Comparison of ENCODE assay signal across 14 cellular contexts in genomic region chr14:75042040-75042439, GRCh38. TPM values are rescaled to one million over a fixed set of nuclear protein-coding genes. Genes with fewer than 3 reads are reported as not detected.
DNase-seq lines count a peak whose midpoint lies in the region; ATAC-seq and TF ChIP-seq lines count a peak whose summit lies in the region.
"Had no signal": no experiment of that assay in that cellular context is flagged by ENCODE, and none has a peak within 500 bp of the region (broad histone marks: within the 10 kb centered on the region; RNA-seq: fewer than 3 reads in every experiment).

No MANE protein-coding gene starts in this region.

- no peak overlapping the region for H3K4me3 ChIP-seq in epithelial cell of proximal tubule (ENCODE audit: low read depth, low read length)
- H3K4me3 ChIP-seq: cardiac muscle cell had no signal

- CTCF ChIA-PET in activated CD8-positive, alpha-beta T cell treated with anti-CD3 and anti-CD28 coated beads, Interleukin-2, amount 10 ng/mL, durations not matched to agents 7 days and 5 days (lab: Charles Lee): interaction anchor here (0.7 to 1.2 kb wide), 2 partner anchors 19 to 267 kb away, joined by 3 read pairs; no protein-coding TSS in a partner anchor

- peaks cover 6% of the 10 kb centered on the region for H3K9me3 Mint-ChIP-seq in nephron progenitor cell
- no peaks in the 10 kb centered on the region for H3K9me3 Mint-ChIP-seq in activated CD8-positive, alpha-beta T cell treated with anti-CD3 and anti-CD28 coated beads, Interleukin-2, amount 10 ng/mL, durations not matched to agents 7 days and 5 days (ENCODE audit: insufficient read depth)
- H3K9me3 Mint-ChIP-seq: activated CD4-positive, alpha-beta T cell treated with anti-CD3 and anti-CD28 coated beads, Interleukin-2, amount 10 ng/mL, durations not matched to agents 7 days and 5 days had no signal

- DNase-seq in DMS 273 treated with DMSO at 0.1 percent for 48 hours (lab: John Stamatoyannopoulos, UW) (peak; percentile 55), RPMI7951 (ENCODE audit: low read depth) (peak; percentile 73), epithelial cell of proximal tubule (ENCODE audit: low read depth) (peak; percentile 65), nephron progenitor cell (no peak), head of caudate nucleus (no peak)
- DNase-seq in activated CD8-positive, alpha-beta T cell treated with anti-CD3 and anti-CD28 coated beads, Interleukin-2, amount 10 ng/mL, durations not matched to agents 7 days and 5 days: no peak
- DNase-seq: activated CD4-positive, alpha-beta T cell treated with anti-CD3 and anti-CD28 coated beads, Interleukin-2, amount 10 ng/mL, durations not matched to agents 7 days and 5 days; activated effector memory CD4-positive, alpha-beta T cell treated with anti-CD3 and anti-CD28 coated beads, Interleukin-2, amount 50 U/mL, for 16 hours; GDM1; stimulated activated CD4-positive, alpha-beta T cell treated with anti-CD3 and anti-CD28 coated beads, Interleukin-4, amount 100 ng/mL, for 4 hours; stimulated activated naive CD4-positive, alpha-beta T cell treated with Interleukin-2 at 50 U/mL for 16 hours had no signal

- H3K27ac Mint-ChIP-seq in nephron progenitor cell: peak overlapping the region; percentile 44
- no peak overlapping the region for H3K27ac Mint-ChIP-seq in activated CD8-positive, alpha-beta T cell treated with anti-CD3 and anti-CD28 coated beads, Interleukin-2, amount 10 ng/mL, durations not matched to agents 7 days and 5 days
- H3K27ac Mint-ChIP-seq: activated CD4-positive, alpha-beta T cell treated with anti-CD3 and anti-CD28 coated beads, Interleukin-2, amount 10 ng/mL, durations not matched to agents 7 days and 5 days had no signal

- H3K4me3 Mint-ChIP-seq in nephron progenitor cell: no peak overlapping the region
- no peak overlapping the region for H3K4me3 Mint-ChIP-seq in activated CD8-positive, alpha-beta T cell treated with anti-CD3 and anti-CD28 coated beads, Interleukin-2, amount 10 ng/mL, durations not matched to agents 7 days and 5 days
- H3K4me3 Mint-ChIP-seq: activated CD4-positive, alpha-beta T cell treated with anti-CD3 and anti-CD28 coated beads, Interleukin-2, amount 10 ng/mL, durations not matched to agents 7 days and 5 days had no signal

- ATAC-seq in HG03469 (IDR thresholded peaks at IDR 0.05; ENCODE audit: unreplicated experiment): no peak
- no peak for ATAC-seq in activated CD8-positive, alpha-beta T cell treated with anti-CD3 and anti-CD28 coated beads, Interleukin-2, amount 10 ng/mL, durations not matched to agents 7 days and 5 days
- ATAC-seq in GM21381 (IDR thresholded peaks at IDR 0.05; ENCODE audit: unreplicated experiment): no peak

- intact Hi-C loops in head of caudate nucleus (cut with DNase I): no loop called here

- H3K4me1 Mint-ChIP-seq in nephron progenitor cell: peaks cover 6% of the 10 kb centered on the region
- peaks cover 8% of the 10 kb centered on the region for H3K4me1 Mint-ChIP-seq in activated CD8-positive, alpha-beta T cell treated with anti-CD3 and anti-CD28 coated beads, Interleukin-2, amount 10 ng/mL, durations not matched to agents 7 days and 5 days (ENCODE audit: low read depth)

- peaks cover 70% of the 10 kb centered on the region for H3K36me3 Mint-ChIP-seq in nephron progenitor cell (ENCODE audit: low read depth)
- peaks cover 10% of the 10 kb centered on the region for H3K36me3 Mint-ChIP-seq in activated CD8-positive, alpha-beta T cell treated with anti-CD3 and anti-CD28 coated beads, Interleukin-2, amount 10 ng/mL, durations not matched to agents 7 days and 5 days (ENCODE audit: low read depth)

- no peak for TF ChIP-seq CTCF in epithelial cell of proximal tubule (conservative IDR thresholded peaks at IDR 0.05; ENCODE audit: low read depth, low read length)
- TF ChIP-seq CTCF in nephron progenitor cell (IDR thresholded peaks at IDR 0.05): no peak

- no peaks in the 10 kb centered on the region for H3K27me3 Mint-ChIP-seq in nephron progenitor cell (ENCODE audit: low read depth, poor library complexity)
- no peaks in the 10 kb centered on the region for H3K27me3 Mint-ChIP-seq in activated CD8-positive, alpha-beta T cell treated with anti-CD3 and anti-CD28 coated beads, Interleukin-2, amount 10 ng/mL, durations not matched to agents 7 days and 5 days (ENCODE audit: low read depth)
- H3K27me3 Mint-ChIP-seq: activated CD4-positive, alpha-beta T cell treated with anti-CD3 and anti-CD28 coated beads, Interleukin-2, amount 10 ng/mL, durations not matched to agents 7 days and 5 days had no signal

- POLR2A ChIA-PET in activated CD8-positive, alpha-beta T cell treated with anti-CD3 and anti-CD28 coated beads, Interleukin-2, amount 10 ng/mL, durations not matched to agents 7 days and 5 days (lab: Charles Lee): no interaction called here

RNA-seq across cellular contexts. Expression of gene MLH3, which starts 9.2 kb away (rescaled TPM):
- total RNA-seq in RPMI7951 (2014; rRNA removed; shearing (Covaris generic)): 13.5 and 19.2 TPM in 2 replicates
- 10.3 and 10.7 TPM in 2 replicates for total RNA-seq in epithelial cell of proximal tubule
- 10 to 100 TPM; 15.1 to 17.2 TPM for total RNA-seq in activated CD8-positive, alpha-beta T cell treated with anti-CD3 and anti-CD28 coated beads, Interleukin-2, amount 10 ng/mL, durations not matched to agents 7 days and 5 days

RNA-seq across cellular contexts. Expression of gene ACYP1, which starts 21.8 kb away (rescaled TPM):
- total RNA-seq in RPMI7951 (2014; rRNA removed; shearing (Covaris generic)): 43.6 and 46.7 TPM in 2 replicates
- total RNA-seq in epithelial cell of proximal tubule: 25.9 and 66.1 TPM in 2 replicates
- 10 to 100 TPM; 42.6 to 44.0 TPM for total RNA-seq in activated CD8-positive, alpha-beta T cell treated with anti-CD3 and anti-CD28 coated beads, Interleukin-2, amount 10 ng/mL, durations not matched to agents 7 days and 5 days

RNA-seq across cellular contexts. Expression of gene ZC2HC1C, which starts 27.4 kb away (rescaled TPM):
- 1.2 and 1.8 TPM in 2 replicates for total RNA-seq in RPMI7951 (2014; rRNA removed; shearing (Covaris generic))
- total RNA-seq in epithelial cell of proximal tubule: 1.9 and 2.2 TPM in 2 replicates
- total RNA-seq in activated CD8-positive, alpha-beta T cell treated with anti-CD3 and anti-CD28 coated beads, Interleukin-2, amount 10 ng/mL, durations not matched to agents 7 days and 5 days: 1 to 10 TPM; 1.3 to 1.4 TPM

RNA-seq across cellular contexts. Expression of gene EIF2B2, which starts 39.3 kb away (rescaled TPM):
- total RNA-seq in RPMI7951 (2014; rRNA removed; shearing (Covaris generic)): 50.3 and 58.6 TPM in 2 replicates
- total RNA-seq in epithelial cell of proximal tubule: 52.5 and 73.9 TPM in 2 replicates
- total RNA-seq in activated CD8-positive, alpha-beta T cell treated with anti-CD3 and anti-CD28 coated beads, Interleukin-2, amount 10 ng/mL, durations not matched to agents 7 days and 5 days: 10 to 100 TPM; 49.1 to 51.0 TPM

Comparison
In these comparisons a context has a peak if more than half of its experiments do, and no peak if none do; other contexts are left out.
1. DNase-seq: peak in DMS 273 treated with DMSO at 0.1 percent for 48 hours (single experiment), RPMI7951 (single experiment) and epithelial cell of proximal tubule (single experiment); none in nephron progenitor cell (single experiment), head of caudate nucleus (0 of 42) and activated CD8-positive, alpha-beta T cell treated with anti-CD3 and anti-CD28 coated beads, Interleukin-2, amount 10 ng/mL, durations not matched to agents 7 days and 5 days (single experiment).